ENCODE assay signal across 19 cellular contexts in genomic region chr5:24391816-24392215, GRCh38.
"Had no signal": no experiment of that assay in that cellular context is flagged by ENCODE, and none has a peak within 500 bp of the region (broad histone marks: within the 10 kb centered on the region; RNA-seq: fewer than 3 reads in every experiment).

No MANE protein-coding gene starts in this region.

- H3K36me3 Mint-ChIP-seq: naive thymus-derived CD8-positive, alpha-beta T cell; stimulated activated memory B cell treated with anti-CD40 and anti-IgM and Interleukin-4, amounts not matched to agents 10 μg/mL and 1 μg/mL and 100 μg/mL, for 72 hours had no signal

- ATAC-seq: mucosa of descending colon; naive thymus-derived CD8-positive, alpha-beta T cell; pancreas; right cardiac atrium; stimulated activated memory B cell treated with anti-CD40 and anti-IgM and Interleukin-4, amounts not matched to agents 10 μg/mL and 1 μg/mL and 100 μg/mL, for 72 hours; upper lobe of right lung had no signal

- H3K27ac Mint-ChIP-seq: naive thymus-derived CD8-positive, alpha-beta T cell; progenitor cell of endocrine pancreas; stimulated activated memory B cell treated with anti-CD40 and anti-IgM and Interleukin-4, amounts not matched to agents 10 μg/mL and 1 μg/mL and 100 μg/mL, for 72 hours; stimulated activated naive CD8-positive, alpha-beta T cell treated with anti-CD3 and anti-CD28 coated beads, Interleukin-15, Interleukin-2, amounts not matched to agents 100 ng/mL and 50 ng/mL, for 24 hours had no signal

- H3K9me3 ChIP-seq: pancreas, upper lobe of right lung, vagina had no signal

- H3K4me1 ChIP-seq: pancreas, tibial artery, upper lobe of right lung, vagina had no signal

- H3K27ac ChIP-seq: dorsolateral prefrontal cortex, pancreas, tibial artery, upper lobe of right lung, vagina had no signal

- DNase-seq: cortex of kidney; dorsolateral prefrontal cortex; effector CD8-positive, alpha-beta T cell; foreskin melanocyte; head of caudate nucleus; hippocampal formation; kidney glomerular epithelial cell; mucosa of descending colon; naive thymus-derived CD8-positive, alpha-beta T cell; pancreas; right cardiac atrium; small intestine; stimulated activated CD4-positive, alpha-beta T cell treated with anti-CD3 and anti-CD28 coated beads, Interleukin-4, amount 100 ng/mL, for 1 hour; tibial artery; upper lobe of right lung had no signal

- H3K4me1 Mint-ChIP-seq: naive thymus-derived CD8-positive, alpha-beta T cell; stimulated activated memory B cell treated with anti-CD40 and anti-IgM and Interleukin-4, amounts not matched to agents 10 μg/mL and 1 μg/mL and 100 μg/mL, for 72 hours had no signal

- H3K27me3 Mint-ChIP-seq: naive thymus-derived CD8-positive, alpha-beta T cell; progenitor cell of endocrine pancreas; stimulated activated memory B cell treated with anti-CD40 and anti-IgM and Interleukin-4, amounts not matched to agents 10 μg/mL and 1 μg/mL and 100 μg/mL, for 72 hours; stimulated activated naive CD8-positive, alpha-beta T cell treated with anti-CD3 and anti-CD28 coated beads, Interleukin-15, Interleukin-2, amounts not matched to agents 100 ng/mL and 50 ng/mL, for 24 hours had no signal

- H3K27me3 ChIP-seq: dorsolateral prefrontal cortex, pancreas, tibial artery, upper lobe of right lung, vagina had no signal

- H3K4me3 ChIP-seq: dorsolateral prefrontal cortex, mucosa of descending colon, pancreas, tibial artery, upper lobe of right lung, vagina had no signal

- H3K4me3 Mint-ChIP-seq: naive thymus-derived CD8-positive, alpha-beta T cell; stimulated activated memory B cell treated with anti-CD40 and anti-IgM and Interleukin-4, amounts not matched to agents 10 μg/mL and 1 μg/mL and 100 μg/mL, for 72 hours; stimulated activated naive CD8-positive, alpha-beta T cell treated with anti-CD3 and anti-CD28 coated beads, Interleukin-15, Interleukin-2, amounts not matched to agents 100 ng/mL and 50 ng/mL, for 24 hours had no signal

- H3K36me3 ChIP-seq: pancreas, tibial artery, upper lobe of right lung, vagina had no signal
